In genomic region chr7:101287032-101287431, GRCh38 we compare ENCODE assay signal across 20 cellular contexts.
"Had no signal": no experiment of that assay in that cellular context is flagged by ENCODE, and none has a peak within 500 bp of the region (broad histone marks: within the 10 kb centered on the region; RNA-seq: fewer than 3 reads in every experiment).

No MANE protein-coding gene starts in this region.

- H3K4me3 Mint-ChIP-seq: activated naive CD8-positive, alpha-beta T cell; stimulated activated memory B cell treated with anti-CD40 and anti-IgM and Interleukin-4, amounts not matched to agents 10 μg/mL and 1 μg/mL and 100 μg/mL, for 72 hours; type B pancreatic cell had no signal

- H3K27ac ChIP-seq: gastrocnemius medialis, parathyroid adenoma, testis, VCaP had no signal

- H3K36me3 ChIP-seq: gastrocnemius medialis had no signal

- H3K4me3 ChIP-seq: gastrocnemius medialis, mucosa of descending colon, smooth muscle cell, testis had no signal

- H3K36me3 Mint-ChIP-seq: activated naive CD8-positive, alpha-beta T cell; naive B cell; stimulated activated memory B cell treated with anti-CD40 and anti-IgM and Interleukin-4, amounts not matched to agents 10 μg/mL and 1 μg/mL and 100 μg/mL, for 72 hours; type B pancreatic cell had no signal

- ATAC-seq: gastrocnemius medialis; left ventricle myocardium superior; mucosa of descending colon; sciatic nerve; stimulated activated memory B cell treated with anti-CD40 and anti-IgM and Interleukin-4, amounts not matched to agents 10 μg/mL and 1 μg/mL and 100 μg/mL, for 72 hours had no signal

- H3K9me3 ChIP-seq: gastrocnemius medialis, mucosa of descending colon, testis had no signal

- H3K27me3 ChIP-seq: testis had no signal

- H3K4me1 ChIP-seq: gastrocnemius medialis, parathyroid adenoma, testis had no signal

- H3K9me3 Mint-ChIP-seq: stimulated activated memory B cell treated with anti-CD40 and anti-IgM and Interleukin-4, amounts not matched to agents 10 μg/mL and 1 μg/mL and 100 μg/mL, for 72 hours; type B pancreatic cell had no signal

- H3K27ac Mint-ChIP-seq: activated naive CD8-positive, alpha-beta T cell; naive B cell; stimulated activated memory B cell treated with anti-CD40 and anti-IgM and Interleukin-4, amounts not matched to agents 10 μg/mL and 1 μg/mL and 100 μg/mL, for 72 hours; type B pancreatic cell had no signal

- DNase-seq: activated CD4-positive, alpha-beta T cell treated with anti-CD3 and anti-CD28 coated beads for 1 hour; activated CD4-positive, alpha-beta T cell treated with anti-CD3 and anti-CD28 coated beads, Interleukin-2, amount 50 U/mL, for 48 hours; activated gamma-delta T cell treated with Interleukin-2 at 50 U/mL for 16 hours; effector CD4-positive, alpha-beta T cell; gastrocnemius medialis; head of caudate nucleus; kidney; left ventricle myocardium superior; mesenchymal stem cell; naive B cell; stimulated activated CD4-positive, alpha-beta T cell treated with anti-CD3 and anti-CD28 coated beads, Interleukin-4, amount 100 ng/mL, for 24 hours; testis had no signal
